Comparison of ENCODE assay signal across 13 cellular contexts in the genomic region with DNA sequence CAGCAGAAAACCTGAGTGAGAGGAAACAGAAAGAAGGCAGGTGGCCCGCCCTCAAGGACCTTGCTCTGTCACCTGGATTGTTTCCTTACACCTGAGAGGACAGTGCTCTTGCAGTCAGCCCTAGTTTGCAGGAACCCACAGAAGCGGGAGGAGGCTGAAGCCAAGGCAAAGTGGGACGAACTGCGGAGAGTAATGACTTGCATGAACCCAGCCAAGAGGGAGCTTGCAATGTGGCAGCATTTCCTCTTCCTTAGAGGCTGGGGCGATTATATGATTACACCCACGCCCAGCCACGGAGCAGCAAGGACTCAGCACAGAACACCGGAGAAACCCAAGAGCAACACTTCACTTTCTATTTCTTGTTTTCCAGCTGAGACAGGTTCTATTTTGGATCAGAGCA.
A peak's percentile ranks its signal among the peaks of the same experiment; 100 is the strongest.
DNase-seq lines count a peak whose midpoint lies in the region; ATAC-seq lines count a peak whose summit lies in the region.
"Had no signal": no experiment of that assay in that cellular context is flagged by ENCODE, and none has a peak within 500 bp of the region (broad histone marks: within the 10 kb centered on the region; RNA-seq: fewer than 3 reads in every experiment).

No MANE protein-coding gene starts in this region.

- H3K4me1 ChIP-seq in right cardiac atrium (ENCODE audit: control insufficient read depth, insufficient read depth, low read length) (no peaks in the 10 kb centered on the region), aorta (ENCODE audit: control insufficient read depth in 1 of 2, insufficient read depth in 2 of 2, low read length in 2 of 2) (no peaks in the 10 kb centered on the region)
- H3K4me1 ChIP-seq: adrenal gland had no signal

- H3K4me3 ChIP-seq in right cardiac atrium (ENCODE audit: low read length) (no peak overlapping the region), aorta (ENCODE audit: low read length in 2 of 2) (no peak overlapping the region)
- H3K4me3 ChIP-seq: adrenal gland had no signal

- POLR2A ChIA-PET in naive thymus-derived CD8-positive, alpha-beta T cell (lab: Charles Lee) = interaction anchor here (0.6 to 2.2 kb wide), 3 partner anchors 10 to 13 kb away, joined by 3 to 7 read pairs (median 3); no protein-coding TSS in a partner anchor

- H3K4me3 Mint-ChIP-seq in activated naive CD8-positive, alpha-beta T cell = peak overlapping the region; percentile 67
- H3K4me3 Mint-ChIP-seq in naive thymus-derived CD8-positive, alpha-beta T cell = peak overlapping the region; percentile 50 to 79 (median 68)

- peak overlapping the region; percentile 22 for H3K27ac Mint-ChIP-seq in activated naive CD8-positive, alpha-beta T cell
- H3K27ac Mint-ChIP-seq in naive thymus-derived CD8-positive, alpha-beta T cell = peak overlapping the region in 7 of 10 donors; percentile 6 to 86 (median 54)

- peaks cover 19% of the 10 kb centered on the region for H3K4me1 Mint-ChIP-seq in activated naive CD8-positive, alpha-beta T cell (ENCODE audit: low read depth)
- peaks cover 18 to 37% (median 20%) of the 10 kb centered on the region in 4 donors for H3K4me1 Mint-ChIP-seq in naive thymus-derived CD8-positive, alpha-beta T cell

- 35% methylated on average over 8 of the region's 8 CpGs for WGBS in right cardiac atrium
- 12 to 13% methylated on average over 8 of the region's 8 CpGs for WGBS in aorta, 2 donors

- H3K9me3 Mint-ChIP-seq in activated naive CD8-positive, alpha-beta T cell (ENCODE audit: low read depth) = no peaks in the 10 kb centered on the region
- H3K9me3 Mint-ChIP-seq in naive thymus-derived CD8-positive, alpha-beta T cell = peaks cover 0 to 2% (median 0%) of the 10 kb centered on the region in 9 donors

- H3K36me3 Mint-ChIP-seq in activated naive CD8-positive, alpha-beta T cell = no peaks in the 10 kb centered on the region
- H3K36me3 Mint-ChIP-seq in naive thymus-derived CD8-positive, alpha-beta T cell = no peaks in the 10 kb centered on the region

- ATAC-seq in right cardiac atrium (peak; percentile 59 to 61), Right ventricle myocardium superior (ENCODE audit: poor library complexity) (no peak), aorta (ENCODE audit: low FRiP score) (peak; percentile 53), HG03469 (IDR thresholded peaks at IDR 0.05; ENCODE audit: unreplicated experiment) (no peak)
- peak; percentile 57 to 73 for ATAC-seq in naive thymus-derived CD8-positive, alpha-beta T cell

- intact Hi-C loops in right cardiac atrium (cut with DNase I) = no loop called here
- intact Hi-C loops in Right ventricle myocardium superior (cut with DNase I) = no loop called here
- intact Hi-C loops in aorta (cut with DNase I) = no loop called here

- no peaks in the 10 kb centered on the region for H3K27me3 Mint-ChIP-seq in activated naive CD8-positive, alpha-beta T cell
- peaks cover 0 to 4% (median 0%) of the 10 kb centered on the region in 5 donors for H3K27me3 Mint-ChIP-seq in naive thymus-derived CD8-positive, alpha-beta T cell

- no peaks in the 10 kb centered on the region for H3K9me3 ChIP-seq in right cardiac atrium (ENCODE audit: control insufficient read depth, low read length)
- H3K9me3 ChIP-seq in aorta (ENCODE audit: control insufficient read depth, low read length) = no peaks in the 10 kb centered on the region
- H3K9me3 ChIP-seq: adrenal gland had no signal

- H3K27me3 ChIP-seq in right cardiac atrium (ENCODE audit: control insufficient read depth, insufficient read depth) (no peaks in the 10 kb centered on the region), aorta (ENCODE audit: control insufficient read depth in 1 of 2, insufficient read depth in 2 of 2, low read length in 1 of 2) (no peaks in the 10 kb centered on the region)
- H3K27me3 ChIP-seq: adrenal gland had no signal

- H3K27ac ChIP-seq in right cardiac atrium (ENCODE audit: low read length) (no peak overlapping the region), aorta (ENCODE audit: low read depth in 1 of 2, low read length in 2 of 2) (no peak overlapping the region)
- H3K27ac ChIP-seq: adrenal gland, WERI-Rb-1 had no signal

- DNase-seq in right cardiac atrium (peak in 2 of 3 donors; percentile 18 to 56), Right ventricle myocardium superior (no peak), aorta (no peak), DMS114 treated with DMSO at 0.1 percent for 48 hours (lab: John Stamatoyannopoulos, UW; ENCODE audit: unreplicated experiment) (no peak), NCI-H524 (lab: John Stamatoyannopoulos, UW) (no peak)
- DNase-seq in naive thymus-derived CD8-positive, alpha-beta T cell = no peak
- DNase-seq: adrenal gland, foreskin melanocyte, kidney glomerular epithelial cell, NCI-H69, WERI-Rb-1 had no signal

- H3K36me3 ChIP-seq in aorta (ENCODE audit: control insufficient read depth in 1 of 2, insufficient read depth in 2 of 2, low read length in 1 of 2) = no peaks in the 10 kb centered on the region
- H3K36me3 ChIP-seq: adrenal gland, WERI-Rb-1 had no signal

Comparison
In these comparisons a context has a peak if more than half of its experiments do, and no peak if none do; other contexts are left out.
1. ATAC-seq: peak in right cardiac atrium (2 of 2), naive thymus-derived CD8-positive, alpha-beta T cell (2 of 2) and aorta (single experiment); none in Right ventricle myocardium superior (single experiment) and HG03469 (single experiment).
2. DNase-seq: peak in right cardiac atrium (2 of 3); none in Right ventricle myocardium superior (single experiment), naive thymus-derived CD8-positive, alpha-beta T cell (0 of 10), aorta (0 of 2), DMS114 treated with DMSO at 0.1 percent for 48 hours (single experiment) and NCI-H524 (0 of 2).